Comparison of ENCODE assay signal across 19 cellular contexts in genomic region chr5:180080670-180081280, GRCh38. TPM values are rescaled to one million over a fixed set of nuclear protein-coding genes. Genes with fewer than 3 reads are reported as not detected.
DNase-seq lines count a peak whose midpoint lies in the region; ATAC-seq, FAIRE-seq and TF ChIP-seq lines count a peak whose summit lies in the region.
"Had no signal": no experiment of that assay in that cellular context is flagged by ENCODE, and none has a peak within 500 bp of the region (broad histone marks: within the 10 kb centered on the region; RNA-seq: fewer than 3 reads in every experiment).

No MANE protein-coding gene starts in this region.

- no peak overlapping the region for H3K9ac ChIP-seq in K562 (ENCODE audit: insufficient read depth in 1 of 2, low read depth in 2 of 2, low read length in 2 of 2)
- no peak overlapping the region for H3K9ac ChIP-seq in mesendoderm (ENCODE audit: low read length)

- TF ChIP-seq EP300 in K562 (IDR thresholded peaks at IDR 0.05; ENCODE audit: low read length), result no peak

- no peak overlapping the region for H3K18ac ChIP-seq in mesendoderm (ENCODE audit: low read length)

- no peaks in the 10 kb centered on the region for H3K9me3 ChIP-seq in CD8-positive, alpha-beta memory T cell (ENCODE audit: low read length)
- H3K9me3 ChIP-seq in K562 (replicated peaks; ENCODE audit: control insufficient read depth, insufficient read depth, low read depth, low read length), result 0 out of 2 replicates have a peak, but pooled peaks cover 2% of the 10 kb centered on the region
- H3K9me3 ChIP-seq: lower lobe of right lung had no signal

- no peak for TF ChIP-seq RAD21 in K562 (CRISPR knock-in tag; conservative IDR thresholded peaks at IDR 0.05 in 1 of 2, IDR thresholded peaks at IDR 0.05 in 1 of 2)

- H3K4me1 ChIP-seq in CD8-positive, alpha-beta memory T cell (ENCODE audit: insufficient read depth, low read length), result no peaks in the 10 kb centered on the region
- peaks cover 9 to 14% of the 10 kb centered on the region in 2 experiments; a peak in 4 of 5 replicates for H3K4me1 ChIP-seq in K562 (replicated peaks in 1 of 2; ENCODE audit: control insufficient read depth in 2 of 2, insufficient read depth in 2 of 2, low read length in 2 of 2)
- H3K4me1 ChIP-seq in mesendoderm (ENCODE audit: control insufficient read depth, low read depth, low read length), result peaks cover 24% of the 10 kb centered on the region

- H3K4me3 Mint-ChIP-seq in CD8-positive, alpha-beta memory T cell, result peak overlapping the region; percentile 70 to 87 (median 77)

- no peak for TF ChIP-seq POLR2A in K562 (conservative IDR thresholded peaks at IDR 0.05)

- H2AK5ac ChIP-seq in mesendoderm (ENCODE audit: low read length), result no peak overlapping the region

- CTCF ChIA-PET in CD8-positive, alpha-beta memory T cell (lab: Charles Lee), result interaction anchor here (0.6 to 4.0 kb wide), 2 partner anchors 10 to 517 kb away, joined by 3 to 21 read pairs; no protein-coding TSS in a partner anchor
- CTCF ChIA-PET in K562 (lab: Yijun Ruan, JAX; ENCODE audit: low intra/inter-chr PET ratio), result no interaction called here

- BruUV-seq in K562 (replicated peaks; lab: Mats Ljungman, UMichigan), result no TSS peak

- no peak overlapping the region for H2BK5ac ChIP-seq in mesendoderm (ENCODE audit: low read length)

- H3K79me2 ChIP-seq in K562 (ENCODE audit: control insufficient read depth, insufficient read depth, low read length) (no peaks in the 10 kb centered on the region), mesendoderm (ENCODE audit: control insufficient read depth, insufficient read depth, low read length) (no peaks in the 10 kb centered on the region)

- no peak overlapping the region for H3K23ac ChIP-seq in mesendoderm (ENCODE audit: low read length)

- no peaks in the 10 kb centered on the region for H3K9me3 Mint-ChIP-seq in CD8-positive, alpha-beta memory T cell
- H3K9me3 Mint-ChIP-seq: activated naive CD4-positive, alpha-beta T cell treated with anti-CD3 and anti-CD28 coated beads, Interleukin-2, amount 50 U/mL, for 72 hours; stimulated activated naive B cell treated with anti-CD40 and anti-IgM and Interleukin-4, amounts not matched to agents 10 μg/mL and 1 μg/mL and 100 μg/mL, for 72 hours had no signal

- H3K4me3 ChIP-seq in CD8-positive, alpha-beta memory T cell (ENCODE audit: low read length), result no peak overlapping the region
- no peak overlapping the region for H3K4me3 ChIP-seq in K562
- H3K4me3 ChIP-seq in mesendoderm (ENCODE audit: low read length), result no peak overlapping the region
- H3K4me3 ChIP-seq: lower lobe of right lung, smooth muscle cell had no signal

- no peak overlapping the region for H3K4me2 ChIP-seq in K562 (ENCODE audit: insufficient read depth, low read length)
- no peak overlapping the region for H3K4me2 ChIP-seq in mesendoderm (ENCODE audit: low read length)
- H3K4me2 ChIP-seq: smooth muscle cell had no signal

- H3K79me1 ChIP-seq in mesendoderm (ENCODE audit: low read length), result no peaks in the 10 kb centered on the region

- intact Hi-C loops in K562 (cut with micrococcal nuclease), result no loop called here

- no peak overlapping the region for H4K8ac ChIP-seq in mesendoderm (ENCODE audit: low read depth, low read length)

- TF ChIP-seq CTCF in K562 (IDR thresholded peaks at IDR 0.05 in 2 of 3, conservative IDR thresholded peaks at IDR 0.05 in 1 of 3; ENCODE audit: insufficient read depth in 2 of 3, low read depth in 1 of 3, low read length in 3 of 3), result no peak

- H3K27me3 Mint-ChIP-seq in CD8-positive, alpha-beta memory T cell, result peaks cover 42 to 64% of the 10 kb centered on the region in 2 donors

- H3K56ac ChIP-seq in mesendoderm (ENCODE audit: low read length), result no peak overlapping the region

- peaks cover 9% of the 10 kb centered on the region for H3K27me3 ChIP-seq in CD8-positive, alpha-beta memory T cell (ENCODE audit: insufficient read depth, low read length, poor library complexity, severe bottlenecking)
- H3K27me3 ChIP-seq in K562 (ENCODE audit: control insufficient read depth in 2 of 2, insufficient read depth in 2 of 2, low read length in 2 of 2) (peaks cover 0 to 17% of the 10 kb centered on the region in 2 experiments; a peak in 2 of 5 replicates), mesendoderm (ENCODE audit: insufficient read depth, low read length, poor library complexity) (no peaks in the 10 kb centered on the region)

- H3K36me3 ChIP-seq in CD8-positive, alpha-beta memory T cell (ENCODE audit: insufficient read depth, low read length), result no peaks in the 10 kb centered on the region
- H3K36me3 ChIP-seq in K562 (ENCODE audit: control insufficient read depth, insufficient read depth, low read length), result no peaks in the 10 kb centered on the region
- no peaks in the 10 kb centered on the region for H3K36me3 ChIP-seq in mesendoderm (ENCODE audit: control insufficient read depth, insufficient read depth, low read length)
- H3K36me3 ChIP-seq: lower lobe of right lung had no signal

- H3K36me3 Mint-ChIP-seq in CD8-positive, alpha-beta memory T cell, result no peaks in the 10 kb centered on the region
- H3K36me3 Mint-ChIP-seq: stimulated activated naive B cell treated with anti-CD40 and anti-IgM and Interleukin-4, amounts not matched to agents 10 μg/mL and 1 μg/mL and 100 μg/mL, for 72 hours had no signal

- H3K27ac Mint-ChIP-seq in CD8-positive, alpha-beta memory T cell, result peak overlapping the region in 1 of 8 donors; percentile 47
- H3K27ac Mint-ChIP-seq: activated naive CD4-positive, alpha-beta T cell treated with anti-CD3 and anti-CD28 coated beads, Interleukin-2, amount 50 U/mL, for 72 hours; CD14-positive monocyte; stimulated activated naive B cell treated with anti-CD40 and anti-IgM and Interleukin-4, amounts not matched to agents 10 μg/mL and 1 μg/mL and 100 μg/mL, for 72 hours had no signal

- H3K27ac ChIP-seq in CD8-positive, alpha-beta memory T cell (ENCODE audit: low read depth, low read length), result no peak overlapping the region
- H3K27ac ChIP-seq in K562 (ENCODE audit: extremely low read depth, low read depth, low read length), result no peak overlapping the region
- no peak overlapping the region for H3K27ac ChIP-seq in mesendoderm (ENCODE audit: low read depth, low read length)
- H3K27ac ChIP-seq: lower lobe of right lung had no signal

- no peak overlapping the region for H2BK15ac ChIP-seq in mesendoderm (replicated peaks; ENCODE audit: low read depth)

- POLR2A ChIA-PET in CD8-positive, alpha-beta memory T cell (lab: Charles Lee), result no interaction called here
- POLR2A ChIA-PET in K562 (lab: Yijun Ruan, JAX), result interaction anchor here (1.2 kb wide), 1 partner anchor 10 kb away, joined by 3 read pairs; no protein-coding TSS in a partner anchor

- H3K9me1 ChIP-seq in K562 (ENCODE audit: control insufficient read depth, insufficient read depth, low read length), result no peaks in the 10 kb centered on the region

- ATAC-seq in K562, result 0 out of 3 replicates have a peak, but pooled peaks have one; percentile 26
- ATAC-seq: lower lobe of right lung had no signal

- H4K20me1 ChIP-seq in K562 (replicated peaks; ENCODE audit: control insufficient read depth, insufficient read depth, low read length), result 0 out of 2 replicates have a peak, but pooled peaks cover 2% of the 10 kb centered on the region

- no peak overlapping the region for H2BK120ac ChIP-seq in mesendoderm (ENCODE audit: low read depth, low read length)

- peaks cover 6 to 22% (median 11%) of the 10 kb centered on the region in 3 donors for H3K4me1 Mint-ChIP-seq in CD8-positive, alpha-beta memory T cell

- peak in 3 of 5 donors; percentile 24 to 49 (median 31) for DNase-seq in CD8-positive, alpha-beta memory T cell
- peak; percentile 55 to 57 for DNase-seq in activated CD4-positive, alpha-beta T cell treated with anti-CD3 and anti-CD28 coated beads, Interleukin-2, amount 50 U/mL, for 48 hours
- DNase-seq in K562 (ENCODE audit: extremely low read depth in 1 of 4, low spot score in 3 of 4) (peak in 1 of 4 experiments; percentile 18), A172 (ENCODE audit: low spot score) (no peak), AML-193 (lab: John Stamatoyannopoulos, UW) (no peak), mesendoderm (no peak), cerebellum (ENCODE audit: low spot score) (no peak)
- DNase-seq in stimulated activated CD4-positive, alpha-beta T cell treated with anti-CD3 and anti-CD28 coated beads, Interleukin-4, amount 100 ng/mL, for 24 hours, result peak; percentile 61
- DNase-seq: GF-D8; hypothalamus; lower lobe of right lung; NCI-H1417 treated with DMSO at 0.1 percent for 48 hours; NCI-H526; occipital lobe; stimulated activated naive B cell treated with anti-CD40 and anti-IgM and Interleukin-4, amounts not matched to agents 10 μg/mL and 1 μg/mL and 100 μg/mL, for 72 hours had no signal

- 52% methylated on average over 14 of the region's 15 CpGs for WGBS in K562 (ENCODE audit: insufficient coverage, low coverage, missing lambda C conversion rate)
- no CpG with 5 or more reads among the region's 15 CpGs for WGBS in mesendoderm (ENCODE audit: extremely low coverage, insufficient coverage, low lambda C conversion rate)

- no peak overlapping the region for H4K5ac ChIP-seq in mesendoderm (ENCODE audit: low read length)

- FAIRE-seq in K562 (lab: Jason Lieb, UNC), result no peak
- FAIRE-seq: GM18507 had no signal

- no peak overlapping the region for H3K4ac ChIP-seq in mesendoderm (ENCODE audit: low read depth, low read length)

- H2AFZ ChIP-seq in K562 (ENCODE audit: low read depth, low read length), result peak overlapping the region; percentile 2; the same call in 1 of the 2 replicates

- in situ Hi-C loops in K562 (cut with MboI), result no loop called here

RNA-seq across cellular contexts. Expression of gene RNF130, which starts 9.2 kb away (rescaled TPM):
- 10 to 100 TPM; 15.7 to 15.9 TPM for total RNA-seq in CD8-positive, alpha-beta memory T cell
- polyA plus RNA-seq in CD8-positive, alpha-beta memory T cell, result 22.7 TPM
- 19.1 and 19.5 TPM in 2 replicates for total RNA-seq in K562 (2011; cell fraction: chromatin; rRNA removed; ENCODE audit: low replicate concordance)
- 12.8 and 17.0 TPM in 2 replicates for total RNA-seq in K562 (2011; cell fraction: nucleolus; rRNA removed)
- total RNA-seq in K562 (2011; cell fraction: nucleoplasm; rRNA removed), result 23.6 and 30.7 TPM in 2 replicates
- total RNA-seq in K562 (2014; rRNA removed), result 25.7 and 28.0 TPM in 2 replicates
- total RNA-seq in K562 (2014; rRNA removed; fragmentation: Illumina TruSeq; extraction: Trizol), result 24.0 and 26.2 TPM in 2 replicates
- total RNA-seq in K562 (2015; rRNA removed; fragmentation: Illumina TruSeq; extraction: Trizol), result 39.4 and 39.5 TPM in 2 replicates
- 30.0 and 32.2 TPM in 2 replicates for total RNA-seq in K562 (2021)
- 29.0 and 31.4 TPM in 2 replicates for polyA plus RNA-seq in K562 (2011; rRNA removed)
- polyA plus RNA-seq in K562 (2011; cell fraction: cytosol; rRNA removed), result 24.5 and 27.9 TPM in 2 replicates
- 14.2 and 19.3 TPM in 2 replicates for polyA plus RNA-seq in K562 (2011; cell fraction: nucleus; rRNA removed)
- polyA plus RNA-seq in K562 (2012), result 31.0 and 76.8 TPM in 2 replicates
- 23.2 and 30.9 TPM in 2 replicates for polyA plus RNA-seq in K562 (2014; fragmentation: Illumina TruSeq; extraction: Trizol)
- 1 to 10 TPM; 5.8 to 6.8 TPM for polyA plus RNA-seq in K562 (2014; fragmentation: Nextera tagmentation; extraction: Ambion mirVana)
- 26.7 and 27.1 TPM in 2 replicates for polyA plus RNA-seq in K562 (2014; rRNA removed)
- polyA minus RNA-seq in K562 (2011; rRNA and poly(A)+ RNA removed), result 24.2 and 25.4 TPM in 2 replicates
- polyA minus RNA-seq in K562 (2011; cell fraction: cytosol; rRNA and poly(A)+ RNA removed), result 11.7 and 14.7 TPM in 2 replicates
- 10.0 and 13.7 TPM in 2 replicates for polyA minus RNA-seq in K562 (2011; cell fraction: nucleus; rRNA and poly(A)+ RNA removed)
- total RNA-seq in A172 (2014; rRNA removed; shearing (Covaris generic)), result 99.2 and 99.7 TPM in 2 replicates
- polyA plus RNA-seq in mesendoderm (2013, experiment 1 of 2), result 41.0 TPM
- 42.5 TPM for polyA plus RNA-seq in mesendoderm (2013, experiment 2 of 2)
- 132 TPM for total RNA-seq in cerebellum

Comparison
In these comparisons a context has a peak if more than half of its experiments do, and no peak if none do; other contexts are left out.
1. DNase-seq: peak in CD8-positive, alpha-beta memory T cell (3 of 5), activated CD4-positive, alpha-beta T cell treated with anti-CD3 and anti-CD28 coated beads, Interleukin-2, amount 50 U/mL, for 48 hours (2 of 2) and stimulated activated CD4-positive, alpha-beta T cell treated with anti-CD3 and anti-CD28 coated beads, Interleukin-4, amount 100 ng/mL, for 24 hours (single experiment); none in A172 (single experiment), AML-193 (0 of 2), mesendoderm (single experiment) and cerebellum (single experiment).